In the genomic region with DNA sequence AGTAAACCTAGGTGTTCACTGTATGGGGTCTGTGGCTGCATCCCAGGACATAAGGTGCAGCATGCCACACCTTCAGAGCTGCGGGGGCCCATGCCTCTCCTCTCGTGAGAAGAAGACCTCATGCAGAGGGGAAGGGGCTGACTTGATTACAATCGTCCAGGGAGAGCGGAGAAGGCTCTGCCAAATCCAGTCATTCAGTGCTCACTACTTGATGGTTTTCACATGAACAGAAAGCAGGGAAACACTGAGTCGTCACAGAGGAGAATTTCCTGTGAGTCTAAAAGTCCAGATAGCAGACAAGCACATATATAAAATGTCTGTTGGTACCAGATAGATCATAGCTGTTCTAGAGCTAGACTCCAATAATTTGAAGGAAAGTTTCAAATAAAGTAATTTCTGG, we compare ENCODE assay signal across 7 cellular contexts. TPM values are rescaled to one million over a fixed set of nuclear protein-coding genes. Genes with fewer than 3 reads are reported as not detected.
DNase-seq lines count a peak whose midpoint lies in the region; ATAC-seq and TF ChIP-seq lines count a peak whose summit lies in the region.
"Not testable (repeated sequence)": the region's sequence is repeated elsewhere in the genome, so short reads cannot be mapped to it uniquely, and the experiment has no call there.

No MANE protein-coding gene starts in this region.

- not testable (repeated sequence) for H3K36me3 ChIP-seq in left lung, gastrocnemius medialis

- not testable (repeated sequence) for H3K9me3 ChIP-seq in left lung, gastrocnemius medialis

- H3K4me1 Mint-ChIP-seq in activated T-helper 17 cell treated with anti-CD3 and anti-CD28 coated beads, Interleukin-2, amount 50 U/mL, for 72 hours, result not testable (repeated sequence)

- TF ChIP-seq CTCF in cardiac fibroblast (IDR thresholded peaks at IDR 0.05; ENCODE audit: low read depth, low read length); fibroblast of mammary gland (conservative IDR thresholded peaks at IDR 0.05; ENCODE audit: control insufficient read depth, insufficient read depth, low read depth, low read length); left lung (IDR thresholded peaks at IDR 0.05); gastrocnemius medialis (IDR thresholded peaks at IDR 0.05 in 4 of 5, conservative IDR thresholded peaks at IDR 0.05 in 1 of 5): not testable (repeated sequence)

- DNase-seq in ELR (ENCODE audit: low read depth) (peak; percentile 71), cardiac fibroblast (ENCODE audit: low read depth in 2 of 2) (peak; percentile 71 to 82), fibroblast of mammary gland (ENCODE audit: low read depth) (peak; percentile 90)
- DNase-seq in left lung, gastrocnemius medialis: not testable (repeated sequence)

- not testable (repeated sequence) for H3K27ac ChIP-seq in left lung
- peak overlapping the region; percentile 95 to 96 (median 96) for H3K27ac ChIP-seq in gastrocnemius medialis

- H3K27me3 Mint-ChIP-seq in activated T-helper 17 cell treated with anti-CD3 and anti-CD28 coated beads, Interleukin-2, amount 50 U/mL, for 72 hours, result not testable (repeated sequence)

- intact Hi-C loops in left lung (cut with DNase I); gastrocnemius medialis (cut with DNase I; ENCODE audit: low total_unique reads): not testable (repeated sequence)

- H3K9me3 Mint-ChIP-seq in activated T-helper 17 cell treated with anti-CD3 and anti-CD28 coated beads, Interleukin-2, amount 50 U/mL, for 72 hours, result not testable (repeated sequence)

- peak overlapping the region; percentile 41 for H3K27ac Mint-ChIP-seq in activated T-helper 17 cell treated with anti-CD3 and anti-CD28 coated beads, Interleukin-2, amount 50 U/mL, for 72 hours

- not testable (repeated sequence) for H3K27me3 ChIP-seq in left lung, gastrocnemius medialis

- TF ChIP-seq POLR2A in gastrocnemius medialis (IDR thresholded peaks at IDR 0.05), result not testable (repeated sequence)

- H3K4me3 ChIP-seq in cardiac fibroblast (replicated peaks in 1 of 2; ENCODE audit: low read depth in 2 of 2, low read length in 2 of 2); fibroblast of mammary gland (ENCODE audit: control insufficient read depth, low read depth, low read length); left lung; gastrocnemius medialis: not testable (repeated sequence)

- H3K4me3 Mint-ChIP-seq in activated T-helper 17 cell treated with anti-CD3 and anti-CD28 coated beads, Interleukin-2, amount 50 U/mL, for 72 hours, result peak overlapping the region; percentile 27

- in situ Hi-C loops in gastrocnemius medialis (cut with MboI; ENCODE audit: low sequenced_read_pairs in 4 of 4), result not testable (repeated sequence)

- not testable (repeated sequence) for H3K36me3 Mint-ChIP-seq in activated T-helper 17 cell treated with anti-CD3 and anti-CD28 coated beads, Interleukin-2, amount 50 U/mL, for 72 hours (ENCODE audit: low read depth)

- ATAC-seq in SK-N-SH treated with all-trans-retinoic acid at 6 μM for 48 hours (peak; percentile 51), left lung (peak; percentile 35)
- ATAC-seq in activated T-helper 17 cell treated with anti-CD3 and anti-CD28 coated beads, Interleukin-2, amount 50 U/mL, for 72 hours (replicated peaks), result peak; percentile 83
- not testable (repeated sequence) for ATAC-seq in gastrocnemius medialis

- not testable (repeated sequence) for H3K4me1 ChIP-seq in left lung
- H3K4me1 ChIP-seq in gastrocnemius medialis, result peaks cover 88 to 90% of the 10 kb centered on the region in 2 donors

RNA-seq across cellular contexts. Expression of gene SVIL, which starts 52.0 kb away (rescaled TPM):
- 10 to 100 TPM; 10.7 to 16.2 TPM for total RNA-seq in activated T-helper 17 cell treated with anti-CD3 and anti-CD28 coated beads, Interleukin-2, amount 50 U/mL, for 72 hours
- total RNA-seq in left lung (100 to 1,000 TPM in 1 of 2 donors, 10 to 100 TPM in 1; 73.7 to 103 TPM), gastrocnemius medialis (1,000 to 10,000 TPM; 1,040 to 1,354 (median 1,121) TPM)

Comparison
In these comparisons a context has a peak if more than half of its experiments do, and no peak if none do; other contexts are left out.
1. RNA of gene SVIL, which starts 52.0 kb away (total RNA-seq): 1,040 to 1,354 TPM in gastrocnemius medialis; 73.7 to 103 TPM in left lung and 10.7 to 16.2 TPM in activated T-helper 17 cell treated with anti-CD3 and anti-CD28 coated beads, Interleukin-2, amount 50 U/mL, for 72 hours; every median in the first group is over 10 times any median in the second.